Comparison of ENCODE assay signal across 8 cellular contexts in the genomic region with DNA sequence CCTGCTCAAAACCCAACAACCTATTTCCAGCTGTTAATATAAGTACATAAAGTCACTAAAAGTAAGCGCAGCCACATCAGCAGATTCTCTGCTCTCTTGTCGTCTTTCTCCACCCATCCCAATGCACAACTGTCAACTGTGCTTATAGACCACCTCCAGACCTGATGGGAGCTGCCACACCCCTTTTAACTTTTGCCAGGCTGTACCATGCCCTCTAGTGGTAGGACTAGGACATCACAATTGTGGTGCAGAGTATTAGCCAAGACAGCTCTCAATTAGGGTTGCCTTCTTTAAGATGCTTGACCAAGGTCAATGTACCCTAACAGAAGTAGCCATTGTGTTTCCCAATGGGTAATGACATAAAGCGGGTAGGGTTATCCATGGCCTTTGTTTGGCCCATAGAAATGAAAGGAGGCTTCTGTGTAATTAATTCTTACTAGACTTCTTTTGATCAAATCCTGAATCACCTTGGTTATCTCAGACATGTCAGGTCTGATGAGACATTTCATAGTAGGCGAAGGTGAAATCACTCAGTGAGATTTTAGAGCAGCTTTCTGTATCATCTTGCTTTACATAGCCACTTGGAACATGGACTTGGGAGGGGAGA.
DNase-seq lines count a peak whose midpoint lies in the region; ATAC-seq, FAIRE-seq and TF ChIP-seq lines count a peak whose summit lies in the region.

No MANE protein-coding gene starts in this region.

- peaks cover 7% of the 10 kb centered on the region for H3K36me3 ChIP-seq in upper lobe of right lung

- H3K27ac ChIP-seq in upper lobe of right lung: no peak overlapping the region

- H3K27ac Mint-ChIP-seq in naive B cell: peak overlapping the region in 1 of 6 donors; percentile 65

- no peak overlapping the region for H3K4me3 ChIP-seq in epithelial cell of esophagus (ENCODE audit: low read length)
- no peak overlapping the region for H3K4me3 ChIP-seq in upper lobe of right lung

- FAIRE-seq in D721Med (lab: Jason Lieb, UNC): peak; percentile 91

- no peaks in the 10 kb centered on the region for H3K4me1 ChIP-seq in upper lobe of right lung

- ATAC-seq in GM19397 (IDR thresholded peaks at IDR 0.05; ENCODE audit: unreplicated experiment): peak; percentile 86
- peak; percentile 88 for ATAC-seq in HG03432 (IDR thresholded peaks at IDR 0.05; ENCODE audit: unreplicated experiment)
- ATAC-seq in naive B cell (ENCODE audit: low read depth in 2 of 2): peak; percentile 80 to 85
- peak; percentile 93 for ATAC-seq in upper lobe of right lung

- no peaks in the 10 kb centered on the region for H3K9me3 Mint-ChIP-seq in naive B cell

- H3K4me1 Mint-ChIP-seq in naive B cell: peaks cover 0 to 4% (median 0%) of the 10 kb centered on the region in 3 donors

- H3K27me3 Mint-ChIP-seq in naive B cell: no peaks in the 10 kb centered on the region

- DNase-seq in D721Med (ENCODE audit: insufficient read length, low spot score) (no peak), NCI-H345 (lab: John Stamatoyannopoulos, UW) (peak; percentile 71), epithelial cell of esophagus (ENCODE audit: low read depth) (peak; percentile 74), naive B cell (peak; percentile 38), upper lobe of right lung (no peak)
- DNase-seq in activated CD4-positive, alpha-beta T cell treated with anti-CD3 and anti-CD28 coated beads, Interleukin-2, amount 50 U/mL, for 48 hours: peak; percentile 14 to 39

- TF ChIP-seq CTCF in D721Med (IDR thresholded peaks at IDR 0.05; ENCODE audit: insufficient read depth, missing control alignments) (peak; percentile 95), epithelial cell of esophagus (IDR thresholded peaks at IDR 0.05; ENCODE audit: insufficient read depth, low read depth, low read length, missing control alignments) (peak; percentile 97), upper lobe of right lung (IDR thresholded peaks at IDR 0.05) (peak; percentile 87)

- no peaks in the 10 kb centered on the region for H3K9me3 ChIP-seq in upper lobe of right lung

- no peaks in the 10 kb centered on the region for H3K27me3 ChIP-seq in upper lobe of right lung

- intact Hi-C loops in upper lobe of right lung (cut with DNase I): loop anchor here (10.0 kb wide), 1 partner anchor 177 kb away; no protein-coding TSS in a partner anchor

- peaks cover 6 to 19% of the 10 kb centered on the region in 2 donors for H3K36me3 Mint-ChIP-seq in naive B cell

- H3K4me3 Mint-ChIP-seq in naive B cell: no peak overlapping the region

Comparison
In these comparisons a context has a peak if more than half of its experiments do, and no peak if none do; other contexts are left out.
1. DNase-seq: peak in NCI-H345 (single experiment), activated CD4-positive, alpha-beta T cell treated with anti-CD3 and anti-CD28 coated beads, Interleukin-2, amount 50 U/mL, for 48 hours (2 of 2), epithelial cell of esophagus (single experiment) and naive B cell (single experiment); none in D721Med (single experiment) and upper lobe of right lung (single experiment).
2. Peak in every context shown above with its lines, with median percentiles within 50 percentile points of each other: CTCF ChIP-seq and ATAC-seq.